Comparison of ENCODE assay signal across 1 cellular context in genomic region chr1:24900486-24900849, GRCh38.
TF ChIP-seq lines count a peak whose summit lies in the region.

No MANE protein-coding gene starts in this region.

TF ChIP-seq in GM23338, 12 proteins besides CTCF, POLR2A, EP300 and RAD21 (continued from another document):
- TF ChIP-seq ZNF462 (CRISPR knock-in tag; IDR thresholded peaks at IDR 0.05) (no peak), STAT1 (IDR thresholded peaks at IDR 0.05; ENCODE audit: unreplicated experiment) (no peak), ZNF331 (CRISPR knock-in tag; IDR thresholded peaks at IDR 0.05; ENCODE audit: low read depth) (no peak), EZH2 (IDR thresholded peaks at IDR 0.05; ENCODE audit: low read depth, unreplicated experiment) (no peak), EZH2phosphoT487 (IDR thresholded peaks at IDR 0.05; ENCODE audit: unreplicated experiment) (no peak)
